ENCODE assay signal across 28 cellular contexts in the genomic region with DNA sequence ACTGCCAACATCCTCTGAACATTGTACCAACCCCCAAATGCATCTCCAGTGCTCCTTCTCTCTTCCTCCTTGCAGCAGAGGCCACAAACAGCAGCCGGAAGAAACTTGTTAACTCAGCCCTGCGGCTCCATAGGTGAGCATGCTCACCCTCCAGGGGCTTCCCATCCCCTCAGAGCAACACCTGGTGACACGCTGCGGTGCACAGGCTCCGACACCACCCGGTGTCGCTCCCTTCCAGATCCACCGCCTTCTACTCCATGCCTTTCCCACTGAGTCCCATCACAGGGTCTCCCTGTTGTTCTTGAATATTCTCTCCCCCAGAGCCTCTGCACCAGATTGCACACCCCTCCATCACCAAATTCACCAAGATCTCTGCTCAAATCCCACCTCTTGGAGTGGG.
"Had no signal": no experiment of that assay in that cellular context is flagged by ENCODE, and none has a peak within 500 bp of the region (broad histone marks: within the 10 kb centered on the region; RNA-seq: fewer than 3 reads in every experiment).

No MANE protein-coding gene starts in this region.

- H3K27me3 ChIP-seq: ovary, right lobe of liver, suprapubic skin, testis, tibial artery, transverse colon, upper lobe of left lung, vagina had no signal

- H3K9ac ChIP-seq: parathyroid adenoma had no signal

- H3K27ac ChIP-seq: ovary, parathyroid adenoma, psoas muscle, right lobe of liver, sigmoid colon, suprapubic skin, testis, tibial artery, transverse colon, upper lobe of left lung, vagina had no signal

- H3K4me3 ChIP-seq: ovary, psoas muscle, right lobe of liver, sigmoid colon, suprapubic skin, testis, tibial artery, transverse colon, upper lobe of left lung, vagina had no signal

- H3K36me3 ChIP-seq: ovary, right lobe of liver, sigmoid colon, suprapubic skin, tibial artery, transverse colon, upper lobe of left lung, vagina had no signal

- H3K79me2 ChIP-seq: parathyroid adenoma had no signal

- H3K4me3 Mint-ChIP-seq: naive thymus-derived CD4-positive, alpha-beta T cell; natural killer cell; nephron; stimulated activated memory B cell treated with anti-CD40 and anti-IgM and Interleukin-4, amounts not matched to agents 10 μg/mL and 1 μg/mL and 100 μg/mL, for 72 hours; stimulated activated naive CD8-positive, alpha-beta T cell treated with anti-CD3 and anti-CD28 coated beads, Interleukin-15, amount 100 ng/mL, for 72 hours had no signal

- H2AFZ ChIP-seq: parathyroid adenoma had no signal

- H3K4me1 ChIP-seq: parathyroid adenoma, psoas muscle, right lobe of liver had no signal

- H3K27ac Mint-ChIP-seq: natural killer cell; nephron; progenitor cell of endocrine pancreas; stimulated activated memory B cell treated with anti-CD40 and anti-IgM and Interleukin-4, amounts not matched to agents 10 μg/mL and 1 μg/mL and 100 μg/mL, for 72 hours; stimulated activated naive CD8-positive, alpha-beta T cell treated with anti-CD3 and anti-CD28 coated beads, Interleukin-15, amount 100 ng/mL, for 72 hours had no signal

- H3K9me3 ChIP-seq: ovary, psoas muscle, right lobe of liver, sigmoid colon, suprapubic skin, testis, tibial artery, transverse colon, upper lobe of left lung, vagina had no signal

- DNase-seq: naive thymus-derived CD4-positive, alpha-beta T cell; natural killer cell; occipital lobe; ovary; psoas muscle; right cardiac atrium; right lobe of liver; sigmoid colon; small intestine; stimulated activated CD4-positive, alpha-beta T cell treated with anti-CD3 and anti-CD28 coated beads, Interleukin-15, amount 100 ng/mL, for 24 hours; stimulated activated CD4-positive, alpha-beta T cell treated with anti-CD3 and anti-CD28 coated beads, Interleukin-2, amount 100 ng/mL, for 24 hours; stimulated activated CD4-positive, alpha-beta T cell treated with anti-CD3 and anti-CD28 coated beads, Interleukin-2, amount 100 ng/mL, for 48 hours; stimulated activated CD4-positive, alpha-beta T cell treated with anti-CD3 and anti-CD28 coated beads, Interleukin-4, amount 100 ng/mL, for 24 hours; stimulated activated CD8-positive, alpha-beta memory T cell treated with anti-CD3 and anti-CD28 coated beads, Interleukin-4, amount 100 ng/mL, for 48 hours; stimulated activated naive CD4-positive, alpha-beta T cell; stimulated activated naive CD8-positive, alpha-beta T cell treated with anti-CD3 and anti-CD28 coated beads, Interleukin-15, amount 100 ng/mL, for 72 hours; stimulated activated naive CD8-positive, alpha-beta T cell treated with anti-CD3 and anti-CD28 coated beads, Interleukin-15, Interleukin-2, amounts not matched to agents 100 U/mL and 50 U/mL, for 24 hours; substantia nigra; testis; tibial artery; transverse colon; upper lobe of left lung had no signal

- H3K9me3 Mint-ChIP-seq: naive thymus-derived CD4-positive, alpha-beta T cell; natural killer cell; nephron; stimulated activated memory B cell treated with anti-CD40 and anti-IgM and Interleukin-4, amounts not matched to agents 10 μg/mL and 1 μg/mL and 100 μg/mL, for 72 hours; stimulated activated naive CD8-positive, alpha-beta T cell treated with anti-CD3 and anti-CD28 coated beads, Interleukin-15, amount 100 ng/mL, for 72 hours had no signal

- H3K36me3 Mint-ChIP-seq: naive thymus-derived CD4-positive, alpha-beta T cell; natural killer cell; stimulated activated memory B cell treated with anti-CD40 and anti-IgM and Interleukin-4, amounts not matched to agents 10 μg/mL and 1 μg/mL and 100 μg/mL, for 72 hours had no signal

- ATAC-seq: naive thymus-derived CD4-positive, alpha-beta T cell; natural killer cell; psoas muscle; right cardiac atrium; right lobe of liver; stimulated activated memory B cell treated with anti-CD40 and anti-IgM and Interleukin-4, amounts not matched to agents 10 μg/mL and 1 μg/mL and 100 μg/mL, for 72 hours; stimulated activated naive CD8-positive, alpha-beta T cell treated with anti-CD3 and anti-CD28 coated beads, Interleukin-15, amount 100 ng/mL, for 72 hours; stimulated activated naive CD8-positive, alpha-beta T cell treated with anti-CD3 and anti-CD28 coated beads, Interleukin-15, Interleukin-2, amounts not matched to agents 100 U/mL and 50 U/mL, for 24 hours had no signal
